In genomic region chr14:103118663-103119404, GRCh38 we compare ENCODE assay signal across 1 cellular context.
A peak's percentile ranks its signal among the peaks of the same experiment; 100 is the strongest.
TF ChIP-seq lines count a peak whose summit lies in the region.

No MANE protein-coding gene starts in this region.

TF ChIP-seq in K562, 482 proteins besides CTCF, POLR2A, EP300 and RAD21 (continued from another document and continues in another):
- no peak for TF ChIP-seq CHD7 (IDR thresholded peaks at IDR 0.05; ENCODE audit: low read depth, low read length)
- no peak for TF ChIP-seq CC2D1A (IDR thresholded peaks at IDR 0.05)
- no peak for TF ChIP-seq HLTF (IDR thresholded peaks at IDR 0.05)
- TF ChIP-seq NR0B1 (IDR thresholded peaks at IDR 0.05; ENCODE audit: partially characterized antibody): no peak
- TF ChIP-seq SRF (CRISPR knock-in tag; IDR thresholded peaks at IDR 0.05): no peak
- TF ChIP-seq USF1 (CRISPR knock-in tag; IDR thresholded peaks at IDR 0.05): peak; percentile 81
- no peak for TF ChIP-seq ZNF449 (CRISPR knock-in tag; IDR thresholded peaks at IDR 0.05)
- peak; percentile 38 for TF ChIP-seq MAX (CRISPR knock-in tag; IDR thresholded peaks at IDR 0.05)
- no peak for TF ChIP-seq ZNF668 (CRISPR knock-in tag; IDR thresholded peaks at IDR 0.05)
- no peak for TF ChIP-seq SMAD3 (CRISPR knock-in tag; conservative IDR thresholded peaks at IDR 0.05)
- TF ChIP-seq, protein P1, sequence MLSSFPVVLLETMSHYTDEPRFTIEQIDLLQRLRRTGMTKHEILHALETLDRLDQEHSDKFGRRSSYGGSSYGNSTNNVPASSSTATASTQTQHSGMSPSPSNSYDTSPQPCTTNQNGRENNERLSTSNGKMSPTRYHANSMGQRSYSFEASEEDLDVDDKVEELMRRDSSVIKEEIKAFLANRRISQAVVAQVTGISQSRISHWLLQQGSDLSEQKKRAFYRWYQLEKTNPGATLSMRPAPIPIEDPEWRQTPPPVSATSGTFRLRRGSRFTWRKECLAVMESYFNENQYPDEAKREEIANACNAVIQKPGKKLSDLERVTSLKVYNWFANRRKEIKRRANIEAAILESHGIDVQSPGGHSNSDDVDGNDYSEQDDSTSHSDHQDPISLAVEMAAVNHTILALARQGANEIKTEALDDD (IDR thresholded peaks at IDR 0.05): no peak
- no peak for TF ChIP-seq NFRKB (IDR thresholded peaks at IDR 0.05; ENCODE audit: low read depth)
- TF ChIP-seq CBX8 (IDR thresholded peaks at IDR 0.05; ENCODE audit: borderline replicate concordance, extremely low read depth, low read depth, low read length, poor library complexity, severe bottlenecking): no peak
- no peak for TF ChIP-seq PCBP2 (IDR thresholded peaks at IDR 0.05; ENCODE audit: low read depth, low read length, poor library complexity, severe bottlenecking)
- no peak for TF ChIP-seq POLR3G (IDR thresholded peaks at IDR 0.05; ENCODE audit: extremely low read depth, insufficient read length, insufficient replicate concordance)
- no peak for TF ChIP-seq FOXM1 (IDR thresholded peaks at IDR 0.05; ENCODE audit: low read depth)
- TF ChIP-seq FOXM1 (CRISPR knock-in tag; IDR thresholded peaks at IDR 0.05; ENCODE audit: low read depth): no peak
- TF ChIP-seq PML (IDR thresholded peaks at IDR 0.05; ENCODE audit: low read length): no peak
- TF ChIP-seq BRD9 (IDR thresholded peaks at IDR 0.05; ENCODE audit: low read depth, partially characterized antibody): no peak
- no peak for TF ChIP-seq KLF13 (tag; IDR thresholded peaks at IDR 0.05; ENCODE audit: borderline replicate concordance, low read depth)
- TF ChIP-seq XRCC3 (IDR thresholded peaks at IDR 0.05): no peak
- TF ChIP-seq NONO (IDR thresholded peaks at IDR 0.05; ENCODE audit: low read depth in 2 of 2, low read length in 1 of 2): no peak
- TF ChIP-seq RBM25 (IDR thresholded peaks at IDR 0.05; ENCODE audit: low read depth, low read length, severe bottlenecking): no peak
- TF ChIP-seq ZNF764 (CRISPR knock-in tag; IDR thresholded peaks at IDR 0.05; ENCODE audit: low read depth): no peak
- no peak for TF ChIP-seq BRCA1 (IDR thresholded peaks at IDR 0.05)
- TF ChIP-seq BRCA1 (CRISPR knock-in tag; IDR thresholded peaks at IDR 0.05): no peak
- TF ChIP-seq SNIP1 (IDR thresholded peaks at IDR 0.05; ENCODE audit: low read depth): no peak
- no peak for TF ChIP-seq ARHGAP35 (IDR thresholded peaks at IDR 0.05; ENCODE audit: partially characterized antibody)
- no peak for TF ChIP-seq ZNF77 (CRISPR knock-in tag; IDR thresholded peaks at IDR 0.05)
- TF ChIP-seq, protein P2, sequence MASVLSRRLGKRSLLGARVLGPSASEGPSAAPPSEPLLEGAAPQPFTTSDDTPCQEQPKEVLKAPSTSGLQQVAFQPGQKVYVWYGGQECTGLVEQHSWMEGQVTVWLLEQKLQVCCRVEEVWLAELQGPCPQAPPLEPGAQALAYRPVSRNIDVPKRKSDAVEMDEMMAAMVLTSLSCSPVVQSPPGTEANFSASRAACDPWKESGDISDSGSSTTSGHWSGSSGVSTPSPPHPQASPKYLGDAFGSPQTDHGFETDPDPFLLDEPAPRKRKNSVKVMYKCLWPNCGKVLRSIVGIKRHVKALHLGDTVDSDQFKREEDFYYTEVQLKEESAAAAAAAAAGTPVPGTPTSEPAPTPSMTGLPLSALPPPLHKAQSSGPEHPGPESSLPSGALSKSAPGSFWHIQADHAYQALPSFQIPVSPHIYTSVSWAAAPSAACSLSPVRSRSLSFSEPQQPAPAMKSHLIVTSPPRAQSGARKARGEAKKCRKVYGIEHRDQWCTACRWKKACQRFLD (CRISPR knock-in tag; IDR thresholded peaks at IDR 0.05): no peak
- TF ChIP-seq FOXJ3 (CRISPR knock-in tag; IDR thresholded peaks at IDR 0.05): no peak
- TF ChIP-seq ARID2 (IDR thresholded peaks at IDR 0.05): no peak
- no peak for TF ChIP-seq CAMTA2 (CRISPR knock-in tag; conservative IDR thresholded peaks at IDR 0.05)
- TF ChIP-seq ZC3H11A (IDR thresholded peaks at IDR 0.05; ENCODE audit: low read depth, low read length): no peak
- peak; percentile 27; the same call in 1 of the 2 replicates for TF ChIP-seq CBFA2T3 (IDR thresholded peaks at IDR 0.05)
- TF ChIP-seq MTF1 (CRISPR knock-in tag; IDR thresholded peaks at IDR 0.05; ENCODE audit: borderline replicate concordance): no peak
- TF ChIP-seq, protein P3, sequence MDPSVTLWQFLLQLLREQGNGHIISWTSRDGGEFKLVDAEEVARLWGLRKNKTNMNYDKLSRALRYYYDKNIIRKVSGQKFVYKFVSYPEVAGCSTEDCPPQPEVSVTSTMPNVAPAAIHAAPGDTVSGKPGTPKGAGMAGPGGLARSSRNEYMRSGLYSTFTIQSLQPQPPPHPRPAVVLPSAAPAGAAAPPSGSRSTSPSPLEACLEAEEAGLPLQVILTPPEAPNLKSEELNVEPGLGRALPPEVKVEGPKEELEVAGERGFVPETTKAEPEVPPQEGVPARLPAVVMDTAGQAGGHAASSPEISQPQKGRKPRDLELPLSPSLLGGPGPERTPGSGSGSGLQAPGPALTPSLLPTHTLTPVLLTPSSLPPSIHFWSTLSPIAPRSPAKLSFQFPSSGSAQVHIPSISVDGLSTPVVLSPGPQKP (CRISPR knock-in tag; IDR thresholded peaks at IDR 0.05): no peak
- no peak for TF ChIP-seq NCOA2 (IDR thresholded peaks at IDR 0.05; ENCODE audit: partially characterized antibody in 2 of 2)
- TF ChIP-seq NR2F6 (CRISPR knock-in tag; IDR thresholded peaks at IDR 0.05): no peak
- TF ChIP-seq TAL1 (IDR thresholded peaks at IDR 0.05): no peak
- TF ChIP-seq PHF20 (IDR thresholded peaks at IDR 0.05; ENCODE audit: partially characterized antibody): no peak
- TF ChIP-seq CCAR2 (IDR thresholded peaks at IDR 0.05; ENCODE audit: low read depth, low read length): no peak
- no peak for TF ChIP-seq ZNF280B (CRISPR knock-in tag; IDR thresholded peaks at IDR 0.05)
- TF ChIP-seq KLF6 (CRISPR knock-in tag; IDR thresholded peaks at IDR 0.05; ENCODE audit: borderline replicate concordance): no peak
- no peak for TF ChIP-seq KDM2B (CRISPR knock-in tag; IDR thresholded peaks at IDR 0.05)
- TF ChIP-seq ELF1 (tag; IDR thresholded peaks at IDR 0.05): no peak
- TF ChIP-seq RCOR1 (IDR thresholded peaks at IDR 0.05; ENCODE audit: borderline replicate concordance in 1 of 2, low read depth in 2 of 2, low read length in 2 of 2): peak in 1 of 2 experiments; percentile 50; a peak in 2 of 4 replicates
- TF ChIP-seq SMARCC2 (IDR thresholded peaks at IDR 0.05; ENCODE audit: low read depth): peak; percentile 34; the same call in 1 of the 2 replicates
- no peak for TF ChIP-seq CHD4 (IDR thresholded peaks at IDR 0.05; ENCODE audit: insufficient read depth, insufficient replicate concordance, low read depth, low read length, poor library complexity, severe bottlenecking)
